Comparison of ENCODE assay signal across 18 cellular contexts in the genomic region with DNA sequence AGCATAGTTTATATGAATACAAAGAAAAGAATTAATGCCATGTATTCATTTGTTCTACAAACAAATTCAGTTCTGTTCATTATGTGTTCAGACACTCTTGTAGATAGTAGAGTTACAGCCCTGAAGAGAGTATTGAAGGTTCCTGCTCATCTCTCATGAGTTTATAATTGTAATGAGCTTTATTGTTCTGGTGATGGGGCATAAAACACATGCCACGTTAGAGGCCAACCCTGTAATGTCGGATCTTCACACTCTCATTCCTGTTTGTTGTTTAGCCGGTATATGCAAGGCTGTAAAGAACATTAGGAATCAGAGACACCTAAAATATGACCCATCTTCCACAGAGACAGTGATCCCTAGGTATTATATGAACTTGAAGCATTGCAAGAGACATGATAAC.
DNase-seq lines count a peak whose midpoint lies in the region; ATAC-seq, FAIRE-seq and TF ChIP-seq lines count a peak whose summit lies in the region.
"Had no signal": no experiment of that assay in that cellular context is flagged by ENCODE, and none has a peak within 500 bp of the region (broad histone marks: within the 10 kb centered on the region; RNA-seq: fewer than 3 reads in every experiment).

No MANE protein-coding gene starts in this region.

- WGBS in transverse colon (ENCODE audit: low coverage in 1 of 2), 2 donors = 59 to 63% methylated on average over 3 of the region's 3 CpGs

- TF ChIP-seq EP300 in transverse colon (IDR thresholded peaks at IDR 0.05; ENCODE audit: low read depth) = no peak

- DNase-seq in GM12891 (ENCODE audit: insufficient read length, low spot score) (no peak), Peyer's patch (no peak), left colon (no peak), transverse colon (no peak), dermis blood vessel endothelial cell (no peak), epidermal melanocyte (ENCODE audit: insufficient read length, low spot score) (no peak)
- DNase-seq: C1 segment of cervical spinal cord; Calu3; CD4-positive, alpha-beta memory T cell; COR-L47; DMS53; DMS79 treated with DMSO at 0.1 percent for 48 hours; GF-D8; GM23248 had no signal

- H3K4me1 ChIP-seq in Peyer's patch = peaks cover 0 to 28% (median 7%) of the 10 kb centered on the region in 4 donors
- peaks cover 0 to 36% (median 9%) of the 10 kb centered on the region in 4 donors for H3K4me1 ChIP-seq in transverse colon
- H3K4me1 ChIP-seq: HAP-1 had no signal

- H3K27ac ChIP-seq in Peyer's patch = peak overlapping the region in 3 of 4 donors; percentile 29 to 89 (median 76)
- H3K27ac ChIP-seq in transverse colon = peak overlapping the region in 3 of 4 donors; percentile 31 to 61 (median 31)
- H3K27ac ChIP-seq: GM23248 had no signal

- peak; percentile 61 for ATAC-seq in left colon
- no peak for ATAC-seq in GM19328 (IDR thresholded peaks at IDR 0.05; ENCODE audit: unreplicated experiment)

- H3K27me3 ChIP-seq in Peyer's patch = no peaks in the 10 kb centered on the region
- no peaks in the 10 kb centered on the region for H3K27me3 ChIP-seq in transverse colon

- TF ChIP-seq CTCF in Peyer's patch (IDR thresholded peaks at IDR 0.05) (no peak), transverse colon (IDR thresholded peaks at IDR 0.05) (no peak)

- H3K4me3 ChIP-seq in Peyer's patch = no peak overlapping the region
- no peak overlapping the region for H3K4me3 ChIP-seq in transverse colon
- H3K4me3 ChIP-seq: GM23248, HAP-1 had no signal

- no peaks in the 10 kb centered on the region for H3K36me3 ChIP-seq in Peyer's patch
- peaks cover 0 to 3% (median 0%) of the 10 kb centered on the region in 4 donors for H3K36me3 ChIP-seq in transverse colon
- H3K36me3 ChIP-seq: HAP-1 had no signal

- FAIRE-seq in GM12891 (lab: Jason Lieb, UNC) = peak; percentile 26
- FAIRE-seq: GM12892, H1 had no signal

- H3K9me3 ChIP-seq in Peyer's patch = no peaks in the 10 kb centered on the region
- H3K9me3 ChIP-seq in transverse colon = no peaks in the 10 kb centered on the region
- H3K9me3 ChIP-seq: HAP-1 had no signal

- in situ Hi-C loops in transverse colon (cut with MboI; ENCODE audit: low pct_ligation_motif_present in 1 of 4, low pct_unique_long_range_greater_than_20kb in 1 of 4, low sequenced_read_pairs in 3 of 4) = loop anchor here in 1 of 4 donors (25.0 kb wide), 1 partner anchor 105 kb away; no protein-coding TSS in a partner anchor

- intact Hi-C loops in left colon (cut with DNase I, micrococcal nuclease) (no loop called here), transverse colon (cut with DNase I; ENCODE audit: low total_unique reads) (no loop called here)

- no peak for TF ChIP-seq POLR2A in GM12891 (IDR thresholded peaks at IDR 0.05; ENCODE audit: low read depth, low read length)
- no peak for TF ChIP-seq POLR2A in Peyer's patch (IDR thresholded peaks at IDR 0.05)
- no peak for TF ChIP-seq POLR2A in transverse colon (IDR thresholded peaks at IDR 0.05)

TF ChIP-seq in GM12891, 5 proteins besides CTCF, POLR2A, EP300 and RAD21:
- TF ChIP-seq PAX5 (IDR thresholded peaks at IDR 0.05; ENCODE audit: insufficient read depth, low read length, severe bottlenecking) (no peak), SPI1 (IDR thresholded peaks at IDR 0.05; ENCODE audit: low read depth, low read length) (no peak), TAF1 (IDR thresholded peaks at IDR 0.05; ENCODE audit: low read depth, low read length) (no peak), POU2F2 (IDR thresholded peaks at IDR 0.05; ENCODE audit: low read depth, low read length) (no peak), POLR2AphosphoS5 (IDR thresholded peaks at IDR 0.05; ENCODE audit: low read depth, low read length) (no peak)
